ENCODE assay signal across 8 cellular contexts in the genomic region with DNA sequence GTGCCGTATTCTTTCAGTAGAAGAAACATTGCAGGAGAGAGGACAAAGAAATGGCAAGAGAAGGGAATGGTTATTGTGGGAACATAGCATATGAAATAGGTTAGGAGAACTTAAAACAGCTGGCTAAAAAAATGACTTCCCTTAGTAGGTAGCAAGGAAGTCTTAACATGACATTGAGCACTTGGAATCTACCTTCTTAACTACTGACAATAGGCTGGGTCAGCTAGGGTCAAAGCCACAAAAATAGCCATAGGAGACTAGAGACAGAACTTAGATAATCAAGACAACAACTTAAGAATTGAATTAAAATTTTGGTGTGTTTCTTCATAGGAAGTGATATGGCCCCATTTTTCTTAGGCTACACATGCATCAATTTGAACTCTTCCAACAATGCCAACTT.
"Had no signal": no experiment of that assay in that cellular context is flagged by ENCODE, and none has a peak within 500 bp of the region (broad histone marks: within the 10 kb centered on the region; RNA-seq: fewer than 3 reads in every experiment).

No MANE protein-coding gene starts in this region.

- H3K4me3 ChIP-seq: GM23248 had no signal

- FAIRE-seq: H1, H54, HepG2, HTR-8/SVneo had no signal

- H3K9ac ChIP-seq: GM23248 had no signal

- DNase-seq: GM23248, H9, HCEC 1CT, KBM-7 had no signal

- H3K27ac ChIP-seq: GM23248 had no signal
